Comparison of ENCODE assay signal across 8 cellular contexts in genomic region chr1:153352523-153352922, GRCh38. TPM values are rescaled to one million over a fixed set of nuclear protein-coding genes. Genes with fewer than 3 reads are reported as not detected.
DNase-seq lines count a peak whose midpoint lies in the region; ATAC-seq and TF ChIP-seq lines count a peak whose summit lies in the region.

No MANE protein-coding gene starts in this region.

- no peaks in the 10 kb centered on the region for H3K36me3 Mint-ChIP-seq in CD4-positive, CD25-positive, alpha-beta regulatory T cell

- peaks cover 18% of the 10 kb centered on the region for H3K27me3 Mint-ChIP-seq in CD4-positive, CD25-positive, alpha-beta regulatory T cell

- H3K9me3 ChIP-seq in CD4-positive, CD25-positive, alpha-beta regulatory T cell (ENCODE audit: control insufficient read depth in 2 of 2, low read length in 2 of 2), result no peaks in the 10 kb centered on the region

- H3K4me3 Mint-ChIP-seq in CD4-positive, CD25-positive, alpha-beta regulatory T cell, result no peak overlapping the region

- peaks cover 0 to 7% (median 4%) of the 10 kb centered on the region in 4 donors for H3K4me1 Mint-ChIP-seq in CD4-positive, CD25-positive, alpha-beta regulatory T cell

- peak overlapping the region in 1 of 3 donors; percentile 48 for H3K27ac Mint-ChIP-seq in CD4-positive, CD25-positive, alpha-beta regulatory T cell

- ATAC-seq in CD4-positive, CD25-positive, alpha-beta regulatory T cell (ENCODE audit: low read depth in 2 of 2), result peak; percentile 53 to 65
- ATAC-seq in GM19395 (IDR thresholded peaks at IDR 0.05; ENCODE audit: unreplicated experiment), result no peak

- DNase-seq in CD4-positive, CD25-positive, alpha-beta regulatory T cell, result peak; percentile 36 to 67 (median 55)
- DNase-seq in HEK293T (ENCODE audit: extremely low spot score) (peak; percentile 81), NCI-H446 (lab: John Stamatoyannopoulos, UW) (peak; percentile 60 to 81), cerebellar cortex (ENCODE audit: low spot score) (peak; percentile 69), left kidney (ENCODE audit: low read depth, low spot score) (peak; percentile 83)
- DNase-seq in activated CD4-positive, alpha-beta T cell treated with anti-CD3 and anti-CD28 coated beads for 1 hour, result peak; percentile 41
- peak; percentile 53 to 55 for DNase-seq in stimulated activated CD4-positive, alpha-beta T cell treated with anti-CD3 and anti-CD28 coated beads, Interleukin-4, amount 100 ng/mL, for 4 hours

- POLR2A ChIA-PET in HEK293T (lab: Yijun Ruan, JAX), result interaction anchor here (2.7 kb wide), 1 partner anchor 142 kb away, joined by 5 read pairs; no protein-coding TSS in a partner anchor

- CTCF ChIA-PET in HEK293T (lab: Yijun Ruan, JAX), result interaction anchor here (0.6 to 8.4 kb wide), 8 partner anchors 114 to 1002 kb away, joined by 3 to 98 read pairs (median 4); no protein-coding TSS in a partner anchor

- no peaks in the 10 kb centered on the region for H3K36me3 ChIP-seq in CD4-positive, CD25-positive, alpha-beta regulatory T cell (ENCODE audit: control insufficient read depth, insufficient read depth, low read length)

- peaks cover 0 to 1% (median 0%) of the 10 kb centered on the region in 7 donors for H3K9me3 Mint-ChIP-seq in CD4-positive, CD25-positive, alpha-beta regulatory T cell

- H3K4me3 ChIP-seq in CD4-positive, CD25-positive, alpha-beta regulatory T cell (ENCODE audit: low read depth, low read length), result no peak overlapping the region

- H3K27ac ChIP-seq in CD4-positive, CD25-positive, alpha-beta regulatory T cell (ENCODE audit: insufficient read depth, low read length, poor library complexity, severe bottlenecking), result no peak overlapping the region

- peaks cover 3% of the 10 kb centered on the region for H3K27me3 ChIP-seq in CD4-positive, CD25-positive, alpha-beta regulatory T cell (ENCODE audit: control insufficient read depth, insufficient read depth, low read length)

- H3K4me1 ChIP-seq in CD4-positive, CD25-positive, alpha-beta regulatory T cell (ENCODE audit: control insufficient read depth, insufficient read depth, low read length, poor library complexity, severe bottlenecking), result peaks cover under 1% of the 10 kb centered on the region

TF ChIP-seq in HEK293T, 16 proteins besides CTCF, POLR2A, EP300 and RAD21:
- TF ChIP-seq NFRKB (IDR thresholded peaks at IDR 0.05) (no peak), ZNF384 (IDR thresholded peaks at IDR 0.05) (no peak), PKNOX1 (IDR thresholded peaks at IDR 0.05) (peak; percentile 64)
TF ChIP-seq in HEK293T: peak in this region for 1.

RNA-seq across cellular contexts. Expression of gene PGLYRP4, which starts 3.9 kb away (rescaled TPM):
- 0.20 TPM for total RNA-seq in CD4-positive, CD25-positive, alpha-beta regulatory T cell
- under 1 TPM in 2 of 4 donors, not detected in 2; 0.08 to 0.22 TPM for polyA plus RNA-seq in CD4-positive, CD25-positive, alpha-beta regulatory T cell

RNA-seq across cellular contexts. Expression of gene S100A9, which starts 5.1 kb away (rescaled TPM):
- not detected for total RNA-seq in CD4-positive, CD25-positive, alpha-beta regulatory T cell
- 10 to 100 TPM in 2 of 4 donors, 1 to 10 TPM in 1, under 1 TPM in 1; 0.96 to 37.6 (median 8.6) TPM for polyA plus RNA-seq in CD4-positive, CD25-positive, alpha-beta regulatory T cell

RNA-seq across cellular contexts. Expression of gene S100A12, which starts 22.9 kb away (rescaled TPM):
- total RNA-seq in CD4-positive, CD25-positive, alpha-beta regulatory T cell, result not detected
- 1 to 10 TPM in 1 of 4 donors, under 1 TPM in 1, not detected in 2; 0.51 to 2.2 TPM for polyA plus RNA-seq in CD4-positive, CD25-positive, alpha-beta regulatory T cell

RNA-seq across cellular contexts. Expression of gene S100A8, which starts 38.4 kb away (rescaled TPM):
- not detected for total RNA-seq in CD4-positive, CD25-positive, alpha-beta regulatory T cell
- 10 to 100 TPM in 1 of 4 donors, 1 to 10 TPM in 2, not detected in 1; 2.7 to 32.7 (median 7.8) TPM for polyA plus RNA-seq in CD4-positive, CD25-positive, alpha-beta regulatory T cell

RNA-seq across cellular contexts. Expression of gene PGLYRP3, which starts 39.8 kb away (rescaled TPM):
- not detected for total RNA-seq in CD4-positive, CD25-positive, alpha-beta regulatory T cell
- polyA plus RNA-seq in CD4-positive, CD25-positive, alpha-beta regulatory T cell, result not detected
